17 cellular contexts compared by ENCODE assay signal in the genomic region with DNA sequence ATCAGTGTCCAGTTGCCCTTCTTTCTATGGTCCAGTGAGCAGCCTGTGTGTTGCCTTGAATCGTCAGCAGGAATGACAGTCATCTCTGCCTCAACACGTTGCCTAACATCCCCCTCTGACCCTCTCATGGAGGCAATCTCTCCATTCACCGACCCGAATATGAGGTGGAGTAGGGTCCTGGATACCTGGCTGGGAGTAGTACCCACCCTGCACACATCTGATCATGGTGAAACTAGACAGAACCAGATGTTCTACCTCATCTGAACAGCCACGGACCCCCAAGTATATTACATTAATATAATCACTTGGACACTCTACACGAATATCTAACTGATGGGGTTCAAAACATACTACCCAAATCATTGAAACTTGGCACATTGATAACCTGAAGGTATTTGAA.
DNase-seq lines count a peak whose midpoint lies in the region; ATAC-seq, FAIRE-seq and TF ChIP-seq lines count a peak whose summit lies in the region.
"Had no signal": no experiment of that assay in that cellular context is flagged by ENCODE, and none has a peak within 500 bp of the region (broad histone marks: within the 10 kb centered on the region; RNA-seq: fewer than 3 reads in every experiment).

No MANE protein-coding gene starts in this region.

- no peaks in the 10 kb centered on the region for H3K9me1 ChIP-seq in endothelial cell of umbilical vein (replicated peaks; ENCODE audit: control insufficient read depth, extremely low read depth, insufficient read depth, low read length)

- H3K9me3 ChIP-seq in endothelial cell of umbilical vein (replicated peaks; ENCODE audit: control insufficient read depth, insufficient read depth, low read length), result no peaks in the 10 kb centered on the region

- H3K27ac Mint-ChIP-seq in activated naive CD4-positive, alpha-beta T cell treated with anti-CD3 and anti-CD28 coated beads, Interleukin-2, amount 50 U/mL, for 72 hours, result no peak overlapping the region
- H3K27ac Mint-ChIP-seq in activated naive CD4-positive, alpha-beta T cell treated with anti-CD3 and anti-CD28 coated beads, Interleukin-2, amount 10 ng/mL, durations not matched to agents 7 days and 5 days, result no peak overlapping the region
- H3K27ac Mint-ChIP-seq in stimulated activated effector memory CD8-positive, alpha-beta T cell treated with anti-CD3 and anti-CD28 coated beads, Interleukin-12 subunit alpha, Interleukin-12 subunit beta, amount 100 ng/mL, for 72 hours, result no peak overlapping the region
- H3K27ac Mint-ChIP-seq: B cell; CD4-positive, alpha-beta T cell had no signal

- DNase-seq in activated naive CD4-positive, alpha-beta T cell treated with anti-CD3 and anti-CD28 coated beads, Interleukin-2, amount 50 U/mL, for 72 hours (ENCODE audit: low spot score in 2 of 2), result no peak
- DNase-seq in activated naive CD4-positive, alpha-beta T cell treated with anti-CD3 and anti-CD28 coated beads, Interleukin-2, amount 10 ng/mL, durations not matched to agents 7 days and 5 days, result no peak
- DNase-seq in endothelial cell of umbilical vein (ENCODE audit: low read depth, low spot score) (no peak), NCI-H345 treated with DMSO at 0.1 percent for 48 hours (lab: John Stamatoyannopoulos, UW; ENCODE audit: unreplicated experiment) (no peak)
- DNase-seq in stimulated activated effector memory CD8-positive, alpha-beta T cell treated with anti-CD3 and anti-CD28 coated beads, Interleukin-12 subunit alpha, Interleukin-12 subunit beta, amount 100 ng/mL, for 72 hours (ENCODE audit: low spot score in 2 of 2), result no peak
- DNase-seq: ACHN; C1 segment of cervical spinal cord; Calu3; CD4-positive, alpha-beta T cell; DMS 273 treated with DMSO at 0.1 percent for 48 hours; GM23248 had no signal

- H3K9me3 Mint-ChIP-seq in activated naive CD4-positive, alpha-beta T cell treated with anti-CD3 and anti-CD28 coated beads, Interleukin-2, amount 50 U/mL, for 72 hours, result no peaks in the 10 kb centered on the region
- no peaks in the 10 kb centered on the region for H3K9me3 Mint-ChIP-seq in activated naive CD4-positive, alpha-beta T cell treated with anti-CD3 and anti-CD28 coated beads, Interleukin-2, amount 10 ng/mL, durations not matched to agents 7 days and 5 days
- peaks cover 4% of the 10 kb centered on the region for H3K9me3 Mint-ChIP-seq in stimulated activated effector memory CD8-positive, alpha-beta T cell treated with anti-CD3 and anti-CD28 coated beads, Interleukin-12 subunit alpha, Interleukin-12 subunit beta, amount 100 ng/mL, for 72 hours
- H3K9me3 Mint-ChIP-seq: CD4-positive, alpha-beta T cell had no signal

- no peaks in the 10 kb centered on the region for H3K36me3 Mint-ChIP-seq in activated naive CD4-positive, alpha-beta T cell treated with anti-CD3 and anti-CD28 coated beads, Interleukin-2, amount 50 U/mL, for 72 hours
- H3K36me3 Mint-ChIP-seq in activated naive CD4-positive, alpha-beta T cell treated with anti-CD3 and anti-CD28 coated beads, Interleukin-2, amount 10 ng/mL, durations not matched to agents 7 days and 5 days, result no peaks in the 10 kb centered on the region
- H3K36me3 Mint-ChIP-seq in stimulated activated effector memory CD8-positive, alpha-beta T cell treated with anti-CD3 and anti-CD28 coated beads, Interleukin-12 subunit alpha, Interleukin-12 subunit beta, amount 100 ng/mL, for 72 hours, result no peaks in the 10 kb centered on the region

- no peaks in the 10 kb centered on the region for H4K20me1 ChIP-seq in endothelial cell of umbilical vein (replicated peaks; ENCODE audit: control insufficient read depth, extremely low read depth, insufficient read depth, low read length)

- no peak for FAIRE-seq in endothelial cell of umbilical vein (lab: Jason Lieb, UNC)
- FAIRE-seq: GM12878, H54 had no signal

- H3K27me3 Mint-ChIP-seq in activated naive CD4-positive, alpha-beta T cell treated with anti-CD3 and anti-CD28 coated beads, Interleukin-2, amount 10 ng/mL, durations not matched to agents 7 days and 5 days, result no peaks in the 10 kb centered on the region
- H3K27me3 Mint-ChIP-seq: B cell had no signal

- H3K4me3 Mint-ChIP-seq in activated naive CD4-positive, alpha-beta T cell treated with anti-CD3 and anti-CD28 coated beads, Interleukin-2, amount 10 ng/mL, durations not matched to agents 7 days and 5 days, result no peak overlapping the region
- no peak overlapping the region for H3K4me3 Mint-ChIP-seq in stimulated activated effector memory CD8-positive, alpha-beta T cell treated with anti-CD3 and anti-CD28 coated beads, Interleukin-12 subunit alpha, Interleukin-12 subunit beta, amount 100 ng/mL, for 72 hours
- H3K4me3 Mint-ChIP-seq: B cell; CD4-positive, alpha-beta T cell had no signal

- no peak overlapping the region for H3K27ac ChIP-seq in endothelial cell of umbilical vein (ENCODE audit: insufficient read depth, low read depth, low read length)
- H3K27ac ChIP-seq: GM23248 had no signal

- H3K4me2 ChIP-seq in endothelial cell of umbilical vein (ENCODE audit: insufficient read depth, low read length), result no peak overlapping the region

- no peaks in the 10 kb centered on the region for H3K36me3 ChIP-seq in endothelial cell of umbilical vein (ENCODE audit: control insufficient read depth in 2 of 2, extremely low read depth in 1 of 2, insufficient read depth in 2 of 2, low read length in 2 of 2)

- POLR2A ChIA-PET in endothelial cell of umbilical vein (lab: Charles Lee), result no interaction called here

- no peak overlapping the region for H3K4me3 ChIP-seq in endothelial cell of umbilical vein (replicated peaks in 1 of 3; ENCODE audit: insufficient read depth in 1 of 3, low read depth in 1 of 3, low read length in 3 of 3)
- H3K4me3 ChIP-seq: GM12878, GM23248 had no signal

- BruUV-seq in endothelial cell of umbilical vein (replicated peaks; lab: Mats Ljungman, UMichigan), result no TSS peak

- peak overlapping the region; percentile 26 for H2AFZ ChIP-seq in endothelial cell of umbilical vein (ENCODE audit: low read depth, low read length)
- H2AFZ ChIP-seq: GM23248 had no signal

- intact Hi-C loops in endothelial cell of umbilical vein (cut with micrococcal nuclease), result no loop called here

- peaks cover 14% of the 10 kb centered on the region for H3K4me1 ChIP-seq in endothelial cell of umbilical vein (ENCODE audit: control insufficient read depth, extremely low read depth, insufficient read depth, low read length)

- H3K9ac ChIP-seq in endothelial cell of umbilical vein (replicated peaks; ENCODE audit: extremely low read depth, insufficient read depth, low read length), result no peak overlapping the region
- H3K9ac ChIP-seq: GM23248 had no signal

- peak; percentile 48 to 68 for ATAC-seq in activated naive CD4-positive, alpha-beta T cell treated with anti-CD3 and anti-CD28 coated beads, Interleukin-2, amount 50 U/mL, for 72 hours
- peak; percentile 37 for ATAC-seq in stimulated activated effector memory CD8-positive, alpha-beta T cell treated with anti-CD3 and anti-CD28 coated beads, Interleukin-12 subunit alpha, Interleukin-12 subunit beta, amount 100 ng/mL, for 72 hours
- no peak for ATAC-seq in HG03457 (IDR thresholded peaks at IDR 0.05; ENCODE audit: unreplicated experiment)
- ATAC-seq in GM18867 (IDR thresholded peaks at IDR 0.05; ENCODE audit: unreplicated experiment), result no peak
- ATAC-seq: GM12878, HCT116 had no signal

- no peaks in the 10 kb centered on the region for H3K79me2 ChIP-seq in endothelial cell of umbilical vein (ENCODE audit: control insufficient read depth, insufficient read depth, low read length)

- CTCF ChIA-PET in activated naive CD4-positive, alpha-beta T cell treated with anti-CD3 and anti-CD28 coated beads, Interleukin-2, amount 10 ng/mL, durations not matched to agents 7 days and 5 days (lab: Charles Lee), result no interaction called here
- CTCF ChIA-PET in endothelial cell of umbilical vein (lab: Charles Lee), result no interaction called here

- no peaks in the 10 kb centered on the region for H3K4me1 Mint-ChIP-seq in activated naive CD4-positive, alpha-beta T cell treated with anti-CD3 and anti-CD28 coated beads, Interleukin-2, amount 10 ng/mL, durations not matched to agents 7 days and 5 days
- no peaks in the 10 kb centered on the region for H3K4me1 Mint-ChIP-seq in stimulated activated effector memory CD8-positive, alpha-beta T cell treated with anti-CD3 and anti-CD28 coated beads, Interleukin-12 subunit alpha, Interleukin-12 subunit beta, amount 100 ng/mL, for 72 hours
- H3K4me1 Mint-ChIP-seq: B cell had no signal

- TF ChIP-seq POLR2A in endothelial cell of umbilical vein (IDR thresholded peaks at IDR 0.05; ENCODE audit: low read depth, low read length), result no peak

- TF ChIP-seq CTCF in endothelial cell of umbilical vein (IDR thresholded peaks at IDR 0.05; ENCODE audit: extremely low read depth in 1 of 2, insufficient read depth in 1 of 2, low read depth in 1 of 2, low read length in 2 of 2), result no peak

- no peaks in the 10 kb centered on the region for H3K27me3 ChIP-seq in endothelial cell of umbilical vein (ENCODE audit: control insufficient read depth in 2 of 2, insufficient read depth in 2 of 2, low read length in 2 of 2)

- dilution Hi-C loops in endothelial cell of umbilical vein (cut with MboI; ENCODE audit: extremely low pct_ligation_motif_present, low sequenced_read_pairs), result no loop called here

TF ChIP-seq in endothelial cell of umbilical vein, 7 proteins besides CTCF, POLR2A, EP300 and RAD21:
- no peak for TF ChIP-seq MAX (IDR thresholded peaks at IDR 0.05; ENCODE audit: insufficient read depth, insufficient read length)
- no peak for TF ChIP-seq POLR2AphosphoS5 (IDR thresholded peaks at IDR 0.05; ENCODE audit: insufficient read depth, low read depth, low read length)
- TF ChIP-seq EZH2 (IDR thresholded peaks at IDR 0.05; ENCODE audit: borderline replicate concordance, low read depth, low read length, severe bottlenecking), result no peak
- no peak for TF ChIP-seq MYC (IDR thresholded peaks at IDR 0.05; ENCODE audit: low read depth, low read length)
- TF ChIP-seq JUN (IDR thresholded peaks at IDR 0.05; ENCODE audit: borderline replicate concordance, insufficient read depth, insufficient read length, low read depth), result no peak
- no peak for TF ChIP-seq FOS (IDR thresholded peaks at IDR 0.05; ENCODE audit: borderline replicate concordance, insufficient read depth, low read length)
- no peak for TF ChIP-seq GATA2 (IDR thresholded peaks at IDR 0.05; ENCODE audit: insufficient read depth, insufficient read length, low read depth, low read length)

Comparison
In these comparisons a context has a peak if more than half of its experiments do, and no peak if none do; other contexts are left out.
1. ATAC-seq: peak in activated naive CD4-positive, alpha-beta T cell treated with anti-CD3 and anti-CD28 coated beads, Interleukin-2, amount 50 U/mL, for 72 hours (2 of 2) and stimulated activated effector memory CD8-positive, alpha-beta T cell treated with anti-CD3 and anti-CD28 coated beads, Interleukin-12 subunit alpha, Interleukin-12 subunit beta, amount 100 ng/mL, for 72 hours (single experiment); none in HG03457 (single experiment) and GM18867 (single experiment).